35 cellular contexts compared by ENCODE assay signal in the genomic region with DNA sequence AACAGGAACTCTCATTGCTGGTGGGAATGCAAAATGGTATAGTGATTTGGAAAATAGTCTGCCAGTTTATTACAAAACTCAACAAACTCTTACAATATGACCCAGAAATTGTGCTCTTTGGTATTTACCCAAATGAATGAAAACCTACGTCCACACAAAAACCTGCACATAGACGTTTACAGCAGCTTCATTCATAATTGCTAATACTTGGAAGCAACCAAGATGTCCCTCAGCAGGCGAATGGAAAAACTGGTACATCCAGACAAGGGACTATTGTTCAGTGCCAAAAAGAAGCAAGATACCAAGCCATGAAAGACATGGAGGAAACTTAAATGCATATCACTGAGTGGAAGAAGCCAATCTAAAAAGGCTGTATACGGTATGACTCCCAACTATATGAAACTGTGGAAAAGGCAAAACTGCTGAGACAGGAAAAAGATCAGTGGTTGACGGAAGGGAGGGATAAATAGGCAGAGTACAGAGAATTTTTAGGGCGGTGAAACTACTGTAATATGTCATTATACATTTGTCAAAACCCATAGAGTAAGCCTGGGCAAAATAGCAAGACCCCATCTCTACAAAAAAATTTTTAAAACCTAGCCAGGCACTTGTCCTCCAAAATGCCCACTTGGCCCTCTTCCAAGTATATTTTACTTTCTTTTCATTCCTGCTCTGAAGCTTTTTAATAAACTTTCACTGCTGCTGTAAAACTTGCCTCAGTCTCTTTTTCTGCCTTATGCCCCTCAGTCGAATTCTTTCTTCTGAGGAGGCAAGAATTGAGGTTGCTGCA. TPM values are rescaled to one million over a fixed set of nuclear protein-coding genes. Genes with fewer than 3 reads are reported as not detected.
"Had no signal": no experiment of that assay in that cellular context is flagged by ENCODE, and none has a peak within 500 bp of the region (broad histone marks: within the 10 kb centered on the region; RNA-seq: fewer than 3 reads in every experiment).

No MANE protein-coding gene starts in this region.

- ATAC-seq: activated CD8-positive, alpha-beta T cell treated with anti-CD3 and anti-CD28 coated beads for 36 hours; activated T-cell treated with anti-CD3 and anti-CD28 coated beads, Interleukin-2, amount 50 U/mL, for 72 hours; activated T-helper 17 cell treated with anti-CD3 and anti-CD28 coated beads, Interleukin-2, amount 50 U/mL, for 72 hours had no signal

- H3K27ac ChIP-seq: brain microvascular endothelial cell, PC-9, SK-N-MC had no signal

- DNase-seq: activated CD4-positive, alpha-beta T cell treated with anti-CD3 and anti-CD28 coated beads, Interleukin-2, amount 10 ng/mL, durations not matched to agents 24 days and 14 days; activated CD4-positive, alpha-beta T cell treated with anti-CD3 and anti-CD28 coated beads, Interleukin-2, amount 50 U/mL, for 4 hours; activated CD8-positive, alpha-beta T cell treated with anti-CD3 and anti-CD28 coated beads for 36 hours; activated effector memory CD4-positive, alpha-beta T cell treated with anti-CD3 and anti-CD28 coated beads, Interleukin-2, amount 50 U/mL, for 16 hours; activated naive CD4-positive, alpha-beta T cell; activated naive CD4-positive, alpha-beta T cell treated with anti-CD3 and anti-CD28 coated beads, Interleukin-2, amount 50 U/mL, for 16 hours; activated naive CD8-positive, alpha-beta T cell treated with anti-CD3 and anti-CD28 coated beads for 36 hours; activated T-cell treated with anti-CD3 and anti-CD28 coated beads, Interleukin-2, amount 50 U/mL, for 1 hour; activated T-cell treated with anti-CD3 and anti-CD28 coated beads, Interleukin-2, amount 50 U/mL, for 72 hours; amniotic stem cell; aorta; brain microvascular endothelial cell; central memory CD4-positive, alpha-beta T cell; MM.1S; MV-4-11; NCI-H1092; NCI-H146; NCI-H187 treated with DMSO at 0.1 percent for 48 hours; NCI-H2081; NCI-H226; NCI-H524 treated with DMSO at 0.1 percent for 48 hours; NK-92 treated with Interleukin-12 subunit alpha and Interleukin-12 subunit beta, amount 100 ng/mL, for 24 hours; PC-9; Right ventricle myocardium superior; T1000 had no signal

- H3K4me3 ChIP-seq: PC-9, SK-N-MC had no signal

- FAIRE-seq: colon, RCC 7860 had no signal

- H3K4me2 ChIP-seq: PC-9 had no signal

RNA-seq across cellular contexts. Expression of a gene that starts 4.9 kb away (rescaled TPM):
- total RNA-seq: activated CD4-positive, alpha-beta T cell treated with anti-CD3 and anti-CD28 coated beads, Interleukin-2, amount 10 ng/mL, durations not matched to agents 24 days and 14 days; activated CD8-positive, alpha-beta memory T cell treated with anti-CD3 and anti-CD28 coated beads for 36 hours; activated CD8-positive, alpha-beta T cell treated with anti-CD3 and anti-CD28 coated beads for 36 hours; activated naive CD8-positive, alpha-beta T cell treated with anti-CD3 and anti-CD28 coated beads for 36 hours; activated T-cell treated with anti-CD3 and anti-CD28 coated beads, Interleukin-2, amount 50 U/mL, for 72 hours; activated T-helper 17 cell treated with anti-CD3 and anti-CD28 coated beads, Interleukin-2, amount 50 U/mL, for 72 hours; aorta; cerebellum; NCI-H460; OCI-LY7; Right ventricle myocardium superior; T-helper 1 cell treated with Interleukin-12 subunit alpha and Interleukin-12 subunit beta and Interleukin-4 antibody, amounts not matched to agents 30 ng/mL and 1 ng/mL, for 36 hours; T-helper 2 cell treated with Interferon-gamma antibody and Interleukin-4, amounts not matched to agents 100 ng/mL and 5 ng/mL, for 36 hours had no signal
